Comparison of ENCODE assay signal across 1 cellular context in genomic region chr10:13053794-13054462, GRCh38.
TF ChIP-seq lines count a peak whose summit lies in the region.

No MANE protein-coding gene starts in this region.

TF ChIP-seq in HepG2, 621 proteins besides CTCF, POLR2A, EP300 and RAD21:
- TF ChIP-seq, protein P1, sequence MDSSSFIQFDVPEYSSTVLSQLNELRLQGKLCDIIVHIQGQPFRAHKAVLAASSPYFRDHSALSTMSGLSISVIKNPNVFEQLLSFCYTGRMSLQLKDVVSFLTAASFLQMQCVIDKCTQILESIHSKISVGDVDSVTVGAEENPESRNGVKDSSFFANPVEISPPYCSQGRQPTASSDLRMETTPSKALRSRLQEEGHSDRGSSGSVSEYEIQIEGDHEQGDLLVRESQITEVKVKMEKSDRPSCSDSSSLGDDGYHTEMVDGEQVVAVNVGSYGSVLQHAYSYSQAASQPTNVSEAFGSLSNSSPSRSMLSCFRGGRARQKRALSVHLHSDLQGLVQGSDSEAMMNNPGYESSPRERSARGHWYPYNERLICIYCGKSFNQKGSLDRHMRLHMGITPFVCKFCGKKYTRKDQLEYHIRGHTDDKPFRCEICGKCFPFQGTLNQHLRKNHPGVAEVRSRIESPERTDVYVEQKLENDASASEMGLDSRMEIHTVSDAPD (CRISPR knock-in tag; IDR thresholded peaks at IDR 0.05), result no peak
- TF ChIP-seq ADNP (CRISPR knock-in tag; IDR thresholded peaks at IDR 0.05) (no peak), XRCC5 (optimal IDR thresholded peaks at IDR 0.05; ENCODE audit: low read length) (no peak), PBX3 (CRISPR knock-in tag; IDR thresholded peaks at IDR 0.05; ENCODE audit: borderline replicate concordance) (no peak), ZNF280D (CRISPR knock-in tag; IDR thresholded peaks at IDR 0.05) (no peak), ONECUT2 (CRISPR knock-in tag; IDR thresholded peaks at IDR 0.05) (no peak), ZFP62 (CRISPR knock-in tag; IDR thresholded peaks at IDR 0.05) (no peak), ZBTB49 (CRISPR knock-in tag; IDR thresholded peaks at IDR 0.05; ENCODE audit: borderline replicate concordance) (no peak), ZNF747 (CRISPR knock-in tag; IDR thresholded peaks at IDR 0.05; ENCODE audit: borderline replicate concordance) (no peak), ZNF780A (CRISPR knock-in tag; IDR thresholded peaks at IDR 0.05) (no peak), ZNF883 (CRISPR knock-in tag; IDR thresholded peaks at IDR 0.05; ENCODE audit: not compliant biosample characterization) (no peak), ZUFSP (CRISPR knock-in tag; IDR thresholded peaks at IDR 0.05; ENCODE audit: borderline replicate concordance) (no peak), ZNF724P (CRISPR knock-in tag; IDR thresholded peaks at IDR 0.05; ENCODE audit: borderline replicate concordance) (no peak)
- TF ChIP-seq, protein P2, sequence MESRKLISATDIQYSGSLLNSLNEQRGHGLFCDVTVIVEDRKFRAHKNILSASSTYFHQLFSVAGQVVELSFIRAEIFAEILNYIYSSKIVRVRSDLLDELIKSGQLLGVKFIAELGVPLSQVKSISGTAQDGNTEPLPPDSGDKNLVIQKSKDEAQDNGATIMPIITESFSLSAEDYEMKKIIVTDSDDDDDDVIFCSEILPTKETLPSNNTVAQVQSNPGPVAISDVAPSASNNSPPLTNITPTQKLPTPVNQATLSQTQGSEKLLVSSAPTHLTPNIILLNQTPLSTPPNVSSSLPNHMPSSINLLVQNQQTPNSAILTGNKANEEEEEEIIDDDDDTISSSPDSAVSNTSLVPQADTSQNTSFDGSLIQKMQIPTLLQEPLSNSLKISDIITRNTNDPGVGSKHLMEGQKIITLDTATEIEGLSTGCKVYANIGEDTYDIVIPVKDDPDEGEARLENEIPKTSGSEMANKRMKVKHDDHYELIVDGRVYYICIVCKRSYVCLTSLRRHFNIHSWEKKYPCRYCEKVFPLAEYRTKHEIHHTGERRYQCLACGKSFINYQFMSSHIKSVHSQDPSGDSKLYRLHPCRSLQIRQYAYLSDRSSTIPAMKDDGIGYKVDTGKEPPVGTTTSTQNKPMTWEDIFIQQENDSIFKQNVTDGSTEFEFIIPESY (CRISPR knock-in tag; IDR thresholded peaks at IDR 0.05), result no peak
- TF ChIP-seq, protein P3, sequence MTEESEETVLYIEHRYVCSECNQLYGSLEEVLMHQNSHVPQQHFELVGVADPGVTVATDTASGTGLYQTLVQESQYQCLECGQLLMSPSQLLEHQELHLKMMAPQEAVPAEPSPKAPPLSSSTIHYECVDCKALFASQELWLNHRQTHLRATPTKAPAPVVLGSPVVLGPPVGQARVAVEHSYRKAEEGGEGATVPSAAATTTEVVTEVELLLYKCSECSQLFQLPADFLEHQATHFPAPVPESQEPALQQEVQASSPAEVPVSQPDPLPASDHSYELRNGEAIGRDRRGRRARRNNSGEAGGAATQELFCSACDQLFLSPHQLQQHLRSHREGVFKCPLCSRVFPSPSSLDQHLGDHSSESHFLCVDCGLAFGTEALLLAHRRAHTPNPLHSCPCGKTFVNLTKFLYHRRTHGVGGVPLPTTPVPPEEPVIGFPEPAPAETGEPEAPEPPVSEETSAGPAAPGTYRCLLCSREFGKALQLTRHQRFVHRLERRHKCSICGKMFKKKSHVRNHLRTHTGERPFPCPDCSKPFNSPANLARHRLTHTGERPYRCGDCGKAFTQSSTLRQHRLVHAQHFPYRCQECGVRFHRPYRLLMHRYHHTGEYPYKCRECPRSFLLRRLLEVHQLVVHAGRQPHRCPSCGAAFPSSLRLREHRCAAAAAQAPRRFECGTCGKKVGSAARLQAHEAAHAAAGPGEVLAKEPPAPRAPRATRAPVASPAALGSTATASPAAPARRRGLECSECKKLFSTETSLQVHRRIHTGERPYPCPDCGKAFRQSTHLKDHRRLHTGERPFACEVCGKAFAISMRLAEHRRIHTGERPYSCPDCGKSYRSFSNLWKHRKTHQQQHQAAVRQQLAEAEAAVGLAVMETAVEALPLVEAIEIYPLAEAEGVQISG (CRISPR knock-in tag; IDR thresholded peaks at IDR 0.05), result no peak
